ENCODE assay signal across 8 cellular contexts in the genomic region with DNA sequence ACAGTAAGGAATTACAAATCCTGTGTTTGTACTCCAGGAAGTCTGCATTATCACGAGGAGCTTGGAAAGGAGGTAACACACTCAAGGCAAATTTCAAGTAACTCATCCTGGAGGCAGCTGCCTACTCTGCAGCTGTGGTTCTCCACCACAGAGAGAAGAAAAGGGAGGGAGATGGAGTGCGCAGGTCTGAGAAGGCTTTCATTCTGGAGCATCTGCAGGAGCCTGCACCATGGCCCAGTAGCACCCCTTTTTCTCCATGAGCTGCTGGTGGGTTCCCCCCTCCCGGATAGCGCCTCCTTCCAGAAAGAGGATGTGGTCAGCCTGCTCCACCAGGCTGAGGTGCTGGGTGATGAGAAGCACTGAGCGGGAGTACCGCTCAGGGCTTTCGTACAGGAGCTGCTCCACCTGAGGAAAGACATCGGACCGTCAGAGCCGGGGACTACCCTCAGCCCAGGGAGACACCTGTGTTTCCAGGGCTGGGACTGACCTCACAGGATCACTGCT. TPM values are rescaled to one million over a fixed set of nuclear protein-coding genes. Genes with fewer than 3 reads are reported as not detected.
DNase-seq lines count a peak whose midpoint lies in the region; ATAC-seq and TF ChIP-seq lines count a peak whose summit lies in the region.

No MANE protein-coding gene starts in this region.

- DNase-seq in activated CD4-positive, CD25-positive, alpha-beta regulatory T cell treated with anti-CD3 and anti-CD28 coated beads, Interleukin-2, amount 50 U/mL, for 72 hours, result peak; percentile 50
- DNase-seq in activated CD4-positive, alpha-beta T cell treated with anti-CD3 and anti-CD28 coated beads, Interleukin-2, amount 50 U/mL, for 1 hour, result peak; percentile 41
- peak; percentile 33 to 39 for DNase-seq in left colon
- DNase-seq in thyroid gland, result no peak
- no peak for DNase-seq in RKO (ENCODE audit: low spot score)
- DNase-seq in WTC11 (ENCODE audit: low spot score), result no peak
- no peak for DNase-seq in NCI-H146 (lab: John Stamatoyannopoulos, UW)

- no peak overlapping the region for H3K27ac Mint-ChIP-seq in WTC11

- no peak for TF ChIP-seq CTCF in thyroid gland (IDR thresholded peaks at IDR 0.05)
- TF ChIP-seq CTCF in WTC11 (IDR thresholded peaks at IDR 0.05), result no peak

- H3K4me3 Mint-ChIP-seq in WTC11, result no peak overlapping the region

- peaks cover 3 to 15% of the 10 kb centered on the region in 2 donors for H3K4me1 ChIP-seq in thyroid gland

- no peaks in the 10 kb centered on the region for H3K9me3 Mint-ChIP-seq in WTC11

- CTCF ChIA-PET in WTC11 (lab: Charles Lee), result interaction anchor here (0.8 to 2.8 kb wide), 7 partner anchors 9 to 123 kb away, joined by 3 to 53 read pairs (median 14); partner anchors contain the start of genes BRD2, PSMB9 and TAP1

- 83 to 84% methylated on average over 10 of the region's 10 CpGs for WGBS in thyroid gland, 2 donors

- peaks cover 17% of the 10 kb centered on the region for H3K4me1 Mint-ChIP-seq in WTC11

- intact Hi-C loops in left colon (cut with DNase I, micrococcal nuclease), result no loop called here
- intact Hi-C loops in thyroid gland (cut with DNase I), result no loop called here

- peaks cover 17 to 24% of the 10 kb centered on the region in 2 donors for H3K36me3 ChIP-seq in thyroid gland

- ATAC-seq in activated CD4-positive, CD25-positive, alpha-beta regulatory T cell treated with anti-CD3 and anti-CD28 coated beads, Interleukin-2, amount 50 U/mL, for 24 hours, result no peak
- ATAC-seq in left colon (no peak), WTC11 (no peak)

- peaks cover 92% of the 10 kb centered on the region for H3K27me3 Mint-ChIP-seq in WTC11 (ENCODE audit: low read depth)

- TF ChIP-seq POLR2A in thyroid gland (IDR thresholded peaks at IDR 0.05), result no peak

- peaks cover 24% of the 10 kb centered on the region for H3K36me3 Mint-ChIP-seq in WTC11

- POLR2A ChIA-PET in WTC11 (lab: Charles Lee), result interaction anchor here (0.5 to 2.6 kb wide), 6 partner anchors 9 to 126 kb away, joined by 3 to 28 read pairs (median 6); partner anchors contain the start of genes HLA-DMB, PSMB9 and TAP1

- H3K27ac ChIP-seq in thyroid gland, result peak overlapping the region in 2 of 3 donors; percentile 89 to 98

- no peaks in the 10 kb centered on the region for H3K27me3 ChIP-seq in thyroid gland

- no peak overlapping the region for H3K4me3 ChIP-seq in thyroid gland (replicated peaks in 1 of 3)

- no peaks in the 10 kb centered on the region for H3K9me3 ChIP-seq in thyroid gland

TF ChIP-seq in WTC11, 78 proteins besides CTCF, POLR2A, EP300 and RAD21:
- TF ChIP-seq ZSCAN18 (CRISPR knock-in tag; IDR thresholded peaks at IDR 0.05) (no peak), GABPB1 (CRISPR knock-in tag; IDR thresholded peaks at IDR 0.05) (no peak), FOXP4 (CRISPR knock-in tag; IDR thresholded peaks at IDR 0.05) (no peak), ATF3 (CRISPR knock-in tag; conservative IDR thresholded peaks at IDR 0.05) (no peak), KAT7 (CRISPR knock-in tag; IDR thresholded peaks at IDR 0.05; ENCODE audit: borderline replicate concordance) (no peak), ZNF263 (CRISPR knock-in tag; IDR thresholded peaks at IDR 0.05; ENCODE audit: low read depth) (no peak), MXD4 (CRISPR knock-in tag; IDR thresholded peaks at IDR 0.05; ENCODE audit: borderline replicate concordance) (no peak)
- TF ChIP-seq, protein P1, sequence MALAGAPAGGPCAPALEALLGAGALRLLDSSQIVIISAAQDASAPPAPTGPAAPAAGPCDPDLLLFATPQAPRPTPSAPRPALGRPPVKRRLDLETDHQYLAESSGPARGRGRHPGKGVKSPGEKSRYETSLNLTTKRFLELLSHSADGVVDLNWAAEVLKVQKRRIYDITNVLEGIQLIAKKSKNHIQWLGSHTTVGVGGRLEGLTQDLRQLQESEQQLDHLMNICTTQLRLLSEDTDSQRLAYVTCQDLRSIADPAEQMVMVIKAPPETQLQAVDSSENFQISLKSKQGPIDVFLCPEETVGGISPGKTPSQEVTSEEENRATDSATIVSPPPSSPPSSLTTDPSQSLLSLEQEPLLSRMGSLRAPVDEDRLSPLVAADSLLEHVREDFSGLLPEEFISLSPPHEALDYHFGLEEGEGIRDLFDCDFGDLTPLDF (CRISPR knock-in tag; IDR thresholded peaks at IDR 0.05), result no peak

RNA-seq across cellular contexts. Expression of gene PSMB8, which starts 1.6 kb away (rescaled TPM):
- 100 to 1,000 TPM; 110 to 168 TPM for total RNA-seq in left colon
- total RNA-seq in thyroid gland, result 10 to 100 TPM; 27.1 to 46.1 (median 36.3) TPM
- total RNA-seq in WTC11 (2021), result 13.8 to 22.0 TPM (median 19.4 TPM) in 3 replicates

RNA-seq across cellular contexts. Expression of gene TAP2, which starts 6.9 kb away (rescaled TPM):
- 100 to 1,000 TPM in 1 of 2 donors, 10 to 100 TPM in 1; 38.9 to 109 TPM for total RNA-seq in left colon
- 10 to 100 TPM in 1 of 4 donors, 1 to 10 TPM in 3; 6.9 to 31.9 (median 8.2) TPM for total RNA-seq in thyroid gland
- total RNA-seq in WTC11 (2021), result 14.7 to 23.0 TPM (median 16.5 TPM) in 3 replicates

RNA-seq across cellular contexts. Expression of gene TAP1, which starts 8.1 kb away (rescaled TPM):
- total RNA-seq in left colon (100 to 1,000 TPM in 1 of 2 donors, 10 to 100 TPM in 1; 73.5 to 118 TPM), thyroid gland (10 to 100 TPM; 11.0 to 28.5 (median 22.5) TPM), WTC11 (2021) (13.6 to 15.9 TPM (median 15.7 TPM) in 3 replicates)

RNA-seq across cellular contexts. Expression of gene PSMB9, which starts 8.6 kb away (rescaled TPM):
- total RNA-seq in left colon (10 to 100 TPM; 26.3 to 72.2 TPM), thyroid gland (10 to 100 TPM in 3 of 4 donors, 1 to 10 TPM in 1; 9.1 to 31.0 (median 18.3) TPM), WTC11 (2021) (1.8 to 4.3 TPM (median 4.0 TPM) in 3 replicates)

RNA-seq across cellular contexts. Expression of gene HLA-DOB, which starts 28.6 kb away (rescaled TPM):
- total RNA-seq in left colon, result 1 to 10 TPM in 1 of 2 donors, under 1 TPM in 1; 0.64 to 1.7 TPM
- 1 to 10 TPM in 2 of 4 donors, not detected in 2; 1.3 to 1.6 TPM for total RNA-seq in thyroid gland
- 0.15 to 0.55 TPM (median 0.46 TPM) in 3 replicates for total RNA-seq in WTC11 (2021)

Comparison
In these comparisons a context has a peak if more than half of its experiments do, and no peak if none do; other contexts are left out.
1. DNase-seq: peak in activated CD4-positive, CD25-positive, alpha-beta regulatory T cell treated with anti-CD3 and anti-CD28 coated beads, Interleukin-2, amount 50 U/mL, for 72 hours (single experiment), activated CD4-positive, alpha-beta T cell treated with anti-CD3 and anti-CD28 coated beads, Interleukin-2, amount 50 U/mL, for 1 hour (single experiment) and left colon (2 of 2); none in thyroid gland (0 of 2), RKO (single experiment), WTC11 (single experiment) and NCI-H146 (single experiment).